1 cellular context compared by ENCODE assay signal in the genomic region with DNA sequence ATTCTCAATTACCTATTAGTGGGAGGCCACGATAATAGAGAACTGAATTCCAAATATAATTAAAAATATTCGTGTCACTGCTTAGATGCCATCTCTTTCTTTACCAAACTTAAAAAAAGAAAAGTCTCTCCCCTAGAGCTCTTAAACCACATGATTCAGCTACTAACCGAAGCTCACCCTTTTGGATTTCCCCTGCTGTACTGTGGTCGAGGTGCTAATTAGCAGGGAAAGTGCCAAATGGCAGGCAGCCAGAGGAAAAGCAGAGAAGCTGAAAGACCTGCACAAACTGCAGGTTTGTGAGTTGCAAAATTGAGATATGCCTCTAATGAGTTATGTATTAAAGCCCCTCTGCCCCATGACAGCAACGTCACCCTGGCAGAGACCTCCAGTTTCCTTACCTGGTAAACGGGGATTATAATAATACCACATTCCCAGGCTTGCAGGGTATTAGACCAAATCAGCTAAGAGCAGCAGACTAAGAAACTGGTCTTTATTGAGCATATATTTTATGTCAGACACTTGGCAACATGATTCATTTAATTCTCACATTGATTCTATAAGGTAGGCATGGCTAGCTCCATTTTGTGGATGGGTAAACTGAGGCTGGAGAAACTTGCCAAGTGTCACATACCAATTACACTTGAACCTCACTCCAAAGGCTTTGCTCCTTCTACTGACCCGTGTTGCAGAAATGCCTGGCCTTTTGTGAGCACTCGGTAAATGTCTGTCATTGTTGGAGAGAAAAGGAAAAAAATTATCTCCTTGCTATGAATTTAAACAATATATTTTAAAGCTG.
TF ChIP-seq lines count a peak whose summit lies in the region.

No MANE protein-coding gene starts in this region.

TF ChIP-seq in GM23338, 12 proteins besides CTCF, POLR2A, EP300 and RAD21 (continued from another document):
- TF ChIP-seq, protein P1, sequence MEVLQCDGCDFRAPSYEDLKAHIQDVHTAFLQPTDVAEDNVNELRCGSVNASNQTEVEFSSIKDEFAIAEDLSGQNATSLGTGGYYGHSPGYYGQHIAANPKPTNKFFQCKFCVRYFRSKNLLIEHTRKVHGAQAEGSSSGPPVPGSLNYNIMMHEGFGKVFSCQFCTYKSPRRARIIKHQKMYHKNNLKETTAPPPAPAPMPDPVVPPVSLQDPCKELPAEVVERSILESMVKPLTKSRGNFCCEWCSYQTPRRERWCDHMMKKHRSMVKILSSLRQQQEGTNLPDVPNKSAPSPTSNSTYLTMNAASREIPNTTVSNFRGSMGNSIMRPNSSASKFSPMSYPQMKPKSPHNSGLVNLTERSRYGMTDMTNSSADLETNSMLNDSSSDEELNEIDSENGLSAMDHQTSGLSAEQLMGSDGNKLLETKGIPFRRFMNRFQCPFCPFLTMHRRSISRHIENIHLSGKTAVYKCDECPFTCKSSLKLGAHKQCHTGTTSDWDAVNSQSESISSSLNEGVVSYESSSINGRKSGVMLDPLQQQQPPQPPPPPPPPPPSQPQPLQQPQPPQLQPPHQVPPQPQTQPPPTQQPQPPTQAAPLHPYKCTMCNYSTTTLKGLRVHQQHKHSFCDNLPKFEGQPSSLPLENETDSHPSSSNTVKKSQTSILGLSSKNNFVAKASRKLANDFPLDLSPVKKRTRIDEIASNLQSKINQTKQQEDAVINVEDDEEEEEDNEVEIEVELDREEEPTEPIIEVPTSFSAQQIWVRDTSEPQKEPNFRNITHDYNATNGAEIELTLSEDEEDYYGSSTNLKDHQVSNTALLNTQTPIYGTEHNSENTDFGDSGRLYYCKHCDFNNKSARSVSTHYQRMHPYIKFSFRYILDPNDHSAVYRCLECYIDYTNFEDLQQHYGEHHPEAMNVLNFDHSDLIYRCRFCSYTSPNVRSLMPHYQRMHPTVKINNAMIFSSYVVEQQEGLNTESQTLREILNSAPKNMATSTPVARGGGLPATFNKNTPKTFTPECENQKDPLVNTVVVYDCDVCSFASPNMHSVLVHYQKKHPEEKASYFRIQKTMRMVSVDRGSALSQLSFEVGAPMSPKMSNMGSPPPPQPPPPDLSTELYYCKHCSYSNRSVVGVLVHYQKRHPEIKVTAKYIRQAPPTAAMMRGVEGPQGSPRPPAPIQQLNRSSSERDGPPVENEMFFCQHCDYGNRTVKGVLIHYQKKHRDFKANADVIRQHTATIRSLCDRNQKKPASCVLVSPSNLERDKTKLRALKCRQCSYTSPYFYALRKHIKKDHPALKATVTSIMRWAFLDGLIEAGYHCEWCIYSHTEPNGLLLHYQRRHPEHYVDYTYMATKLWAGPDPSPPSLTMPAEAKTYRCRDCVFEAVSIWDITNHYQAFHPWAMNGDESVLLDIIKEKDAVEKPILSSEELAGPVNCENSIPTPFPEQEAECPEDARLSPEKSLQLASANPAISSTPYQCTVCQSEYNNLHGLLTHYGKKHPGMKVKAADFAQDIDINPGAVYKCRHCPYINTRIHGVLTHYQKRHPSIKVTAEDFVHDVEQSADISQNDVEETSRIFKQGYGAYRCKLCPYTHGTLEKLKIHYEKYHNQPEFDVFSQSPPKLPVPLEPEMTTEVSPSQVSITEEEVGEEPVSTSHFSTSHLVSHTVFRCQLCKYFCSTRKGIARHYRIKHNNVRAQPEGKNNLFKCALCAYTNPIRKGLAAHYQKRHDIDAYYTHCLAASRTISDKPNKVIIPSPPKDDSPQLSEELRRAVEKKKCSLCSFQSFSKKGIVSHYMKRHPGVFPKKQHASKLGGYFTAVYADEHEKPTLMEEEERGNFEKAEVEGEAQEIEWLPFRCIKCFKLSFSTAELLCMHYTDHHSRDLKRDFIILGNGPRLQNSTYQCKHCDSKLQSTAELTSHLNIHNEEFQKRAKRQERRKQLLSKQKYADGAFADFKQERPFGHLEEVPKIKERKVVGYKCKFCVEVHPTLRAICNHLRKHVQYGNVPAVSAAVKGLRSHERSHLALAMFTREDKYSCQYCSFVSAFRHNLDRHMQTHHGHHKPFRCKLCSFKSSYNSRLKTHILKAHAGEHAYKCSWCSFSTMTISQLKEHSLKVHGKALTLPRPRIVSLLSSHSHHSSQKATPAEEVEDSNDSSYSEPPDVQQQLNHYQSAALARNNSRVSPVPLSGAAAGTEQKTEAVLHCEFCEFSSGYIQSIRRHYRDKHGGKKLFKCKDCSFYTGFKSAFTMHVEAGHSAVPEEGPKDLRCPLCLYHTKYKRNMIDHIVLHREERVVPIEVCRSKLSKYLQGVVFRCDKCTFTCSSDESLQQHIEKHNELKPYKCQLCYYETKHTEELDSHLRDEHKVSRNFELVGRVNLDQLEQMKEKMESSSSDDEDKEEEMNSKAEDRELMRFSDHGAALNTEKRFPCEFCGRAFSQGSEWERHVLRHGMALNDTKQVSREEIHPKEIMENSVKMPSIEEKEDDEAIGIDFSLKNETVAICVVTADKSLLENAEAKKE (CRISPR knock-in tag; IDR thresholded peaks at IDR 0.05): no peak
- TF ChIP-seq EZH2phosphoT487 (IDR thresholded peaks at IDR 0.05; ENCODE audit: unreplicated experiment) (no peak), EZH2 (IDR thresholded peaks at IDR 0.05; ENCODE audit: low read depth, unreplicated experiment) (no peak)
